In genomic region chr7:24656608-24657007, GRCh38 we compare ENCODE assay signal across 21 cellular contexts.
DNase-seq lines count a peak whose midpoint lies in the region; ATAC-seq, FAIRE-seq and TF ChIP-seq lines count a peak whose summit lies in the region.
"Had no signal": no experiment of that assay in that cellular context is flagged by ENCODE, and none has a peak within 500 bp of the region (broad histone marks: within the 10 kb centered on the region; RNA-seq: fewer than 3 reads in every experiment).

No MANE protein-coding gene starts in this region.

- no peak overlapping the region for H3K4me3 Mint-ChIP-seq in neural progenitor cell
- H3K4me3 Mint-ChIP-seq: CD4-positive, CD25-positive, alpha-beta regulatory T cell; CD8-positive, alpha-beta memory T cell had no signal

- no peaks in the 10 kb centered on the region; a peak in 1 of 5 replicates for H3K4me1 ChIP-seq in K562 (replicated peaks in 1 of 2; ENCODE audit: control insufficient read depth in 2 of 2, insufficient read depth in 2 of 2, low read length in 2 of 2)
- peaks cover 13% of the 10 kb centered on the region for H3K4me1 ChIP-seq in neural progenitor cell
- H3K4me1 ChIP-seq: BE2C had no signal

- TF ChIP-seq RAD21 in K562 (CRISPR knock-in tag; conservative IDR thresholded peaks at IDR 0.05 in 1 of 2, IDR thresholded peaks at IDR 0.05 in 1 of 2): no peak

- intact Hi-C loops in K562 (cut with micrococcal nuclease): no loop called here

- in situ Hi-C loops in K562 (cut with MboI): no loop called here

- H2AFZ ChIP-seq in K562 (ENCODE audit: low read depth, low read length) (no peak overlapping the region), neural progenitor cell (replicated peaks) (no peak overlapping the region)
- H2AFZ ChIP-seq: GM23248 had no signal

- H3F3A ChIP-seq in neural progenitor cell (ENCODE audit: low read depth): no peaks in the 10 kb centered on the region

- WGBS in K562 (ENCODE audit: insufficient coverage, low coverage, missing lambda C conversion rate): 80% methylated on average over 6 of the region's 6 CpGs

- TF ChIP-seq POLR2A in K562 (conservative IDR thresholded peaks at IDR 0.05): no peak

- BruUV-seq in K562 (replicated peaks; lab: Mats Ljungman, UMichigan): no TSS peak

- POLR2A ChIA-PET in K562 (lab: Yijun Ruan, JAX): interaction anchor here (0.7 to 1.2 kb wide), 2 partner anchors 9 to 468 kb away, joined by 3 to 4 read pairs; no protein-coding TSS in a partner anchor

- peaks cover 7% of the 10 kb centered on the region for H3K9me3 Mint-ChIP-seq in neural progenitor cell
- H3K9me3 Mint-ChIP-seq: CD8-positive, alpha-beta memory T cell had no signal

- TF ChIP-seq EP300 in K562 (IDR thresholded peaks at IDR 0.05; ENCODE audit: low read length): no peak

- no peak for ATAC-seq in K562
- no peak for ATAC-seq in GM18858 (IDR thresholded peaks at IDR 0.05; ENCODE audit: unreplicated experiment)
- ATAC-seq: GM12878 had no signal

- no peak for TF ChIP-seq CTCF in K562 (IDR thresholded peaks at IDR 0.05 in 2 of 3, conservative IDR thresholded peaks at IDR 0.05 in 1 of 3; ENCODE audit: insufficient read depth in 2 of 3, low read depth in 1 of 3, low read length in 3 of 3)
- no peak for TF ChIP-seq CTCF in neural progenitor cell (IDR thresholded peaks at IDR 0.05)

- H3K9me3 ChIP-seq in K562 (replicated peaks; ENCODE audit: control insufficient read depth, insufficient read depth, low read depth, low read length): no peaks in the 10 kb centered on the region
- H3K9me3 ChIP-seq in neural progenitor cell (ENCODE audit: low read depth): no peaks in the 10 kb centered on the region
- H3K9me3 ChIP-seq: BE2C had no signal

- H3K9ac ChIP-seq in K562 (ENCODE audit: insufficient read depth in 1 of 2, low read depth in 2 of 2, low read length in 2 of 2): no peak overlapping the region
- no peak overlapping the region for H3K9ac ChIP-seq in neural progenitor cell
- H3K9ac ChIP-seq: GM23248 had no signal

- H3K36me3 Mint-ChIP-seq in neural progenitor cell: peaks cover 16% of the 10 kb centered on the region

- no peak overlapping the region for H3K4me3 ChIP-seq in K562
- no peak overlapping the region for H3K4me3 ChIP-seq in neural progenitor cell
- H3K4me3 ChIP-seq: GM12878, GM23248 had no signal

- no peaks in the 10 kb centered on the region for H3K79me2 ChIP-seq in K562 (ENCODE audit: control insufficient read depth, insufficient read depth, low read length)
- H3K79me2 ChIP-seq in neural progenitor cell (ENCODE audit: low read depth): no peaks in the 10 kb centered on the region

- no peak overlapping the region for H3K27ac ChIP-seq in K562 (ENCODE audit: extremely low read depth, low read depth, low read length)
- H3K27ac ChIP-seq in neural progenitor cell: peak overlapping the region; percentile 36
- H3K27ac ChIP-seq: GM23248 had no signal

- peaks cover 10% of the 10 kb centered on the region for H3K4me1 Mint-ChIP-seq in neural progenitor cell

- H3K9me1 ChIP-seq in K562 (ENCODE audit: control insufficient read depth, insufficient read depth, low read length): no peaks in the 10 kb centered on the region

- H4K20me1 ChIP-seq in K562 (replicated peaks; ENCODE audit: control insufficient read depth, insufficient read depth, low read length) (no peaks in the 10 kb centered on the region), neural progenitor cell (ENCODE audit: low read depth) (no peaks in the 10 kb centered on the region)

- no peaks in the 10 kb centered on the region for H3K27me3 ChIP-seq in K562 (ENCODE audit: control insufficient read depth in 2 of 2, insufficient read depth in 2 of 2, low read length in 2 of 2)
- H3K27me3 ChIP-seq in neural progenitor cell: no peaks in the 10 kb centered on the region
- H3K27me3 ChIP-seq: BE2C had no signal

- H3K36me3 ChIP-seq in K562 (ENCODE audit: control insufficient read depth, insufficient read depth, low read length): no peaks in the 10 kb centered on the region
- no peaks in the 10 kb centered on the region for H3K36me3 ChIP-seq in neural progenitor cell

- CTCF ChIA-PET in K562 (lab: Yijun Ruan, JAX; ENCODE audit: low intra/inter-chr PET ratio): interaction anchor here (0.6 kb wide), 1 partner anchor 1093 kb away, joined by 3 read pairs; no protein-coding TSS in a partner anchor

- no peaks in the 10 kb centered on the region for H3K27me3 Mint-ChIP-seq in neural progenitor cell (ENCODE audit: insufficient read depth, low read depth)
- H3K27me3 Mint-ChIP-seq: CD4-positive, CD25-positive, alpha-beta regulatory T cell; CD8-positive, alpha-beta memory T cell had no signal

- H3K4me2 ChIP-seq in K562 (ENCODE audit: insufficient read depth, low read length): no peak overlapping the region
- H3K4me2 ChIP-seq in neural progenitor cell: peak overlapping the region; percentile 45

- peak; percentile 23 for FAIRE-seq in K562 (lab: Jason Lieb, UNC)
- FAIRE-seq: A204.1, GM12878 had no signal

- no peak overlapping the region for H3K27ac Mint-ChIP-seq in neural progenitor cell
- H3K27ac Mint-ChIP-seq: CD4-positive, CD25-positive, alpha-beta regulatory T cell had no signal

- DNase-seq in amniotic epithelial cell (ENCODE audit: low read depth) (peak; percentile 55), K562 (ENCODE audit: extremely low read depth in 1 of 4, low spot score in 3 of 4) (no peak), neural progenitor cell (ENCODE audit: low spot score) (peak; percentile 68), NCI-H1417 (lab: John Stamatoyannopoulos, UW) (no peak), NCI-H69 (lab: John Stamatoyannopoulos, UW) (no peak)
- DNase-seq in activated CD4-positive, alpha-beta T cell treated with anti-CD3 and anti-CD28 coated beads for 1 hour: no peak
- DNase-seq: ACHN; BE2C; C1 segment of cervical spinal cord; CD4-positive, CD25-positive, alpha-beta regulatory T cell; CD8-positive, alpha-beta memory T cell; COR-L47; DMS 273 treated with DMSO at 0.1 percent for 48 hours; DMS53; DND-41; EL; GM23248; HCEC 1CT had no signal

TF ChIP-seq in K562, 482 proteins besides CTCF, POLR2A, EP300 and RAD21:
- TF ChIP-seq ZKSCAN1 (IDR thresholded peaks at IDR 0.05; ENCODE audit: low read depth, low read length): no peak
- no peak for TF ChIP-seq PTRF (tag; IDR thresholded peaks at IDR 0.05)
- no peak for TF ChIP-seq BDP1 (IDR thresholded peaks at IDR 0.05; ENCODE audit: insufficient read depth, insufficient read length)
- TF ChIP-seq LCOR (CRISPR knock-in tag; IDR thresholded peaks at IDR 0.05): no peak
- no peak for TF ChIP-seq ZNF134 (CRISPR knock-in tag; conservative IDR thresholded peaks at IDR 0.05)
- TF ChIP-seq FOXP1 (CRISPR knock-in tag; IDR thresholded peaks at IDR 0.05): no peak
- no peak for TF ChIP-seq SMARCA5 (IDR thresholded peaks at IDR 0.05)
- TF ChIP-seq, protein P1, sequence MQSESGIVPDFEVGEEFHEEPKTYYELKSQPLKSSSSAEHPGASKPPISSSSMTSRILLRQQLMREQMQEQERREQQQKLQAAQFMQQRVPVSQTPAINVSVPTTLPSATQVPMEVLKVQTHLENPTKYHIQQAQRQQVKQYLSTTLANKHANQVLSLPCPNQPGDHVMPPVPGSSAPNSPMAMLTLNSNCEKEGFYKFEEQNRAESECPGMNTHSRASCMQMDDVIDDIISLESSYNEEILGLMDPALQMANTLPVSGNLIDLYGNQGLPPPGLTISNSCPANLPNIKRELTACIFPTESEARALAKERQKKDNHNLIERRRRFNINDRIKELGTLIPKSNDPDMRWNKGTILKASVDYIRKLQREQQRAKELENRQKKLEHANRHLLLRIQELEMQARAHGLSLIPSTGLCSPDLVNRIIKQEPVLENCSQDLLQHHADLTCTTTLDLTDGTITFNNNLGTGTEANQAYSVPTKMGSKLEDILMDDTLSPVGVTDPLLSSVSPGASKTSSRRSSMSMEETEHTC (IDR thresholded peaks at IDR 0.05): no peak
- TF ChIP-seq, protein P2, sequence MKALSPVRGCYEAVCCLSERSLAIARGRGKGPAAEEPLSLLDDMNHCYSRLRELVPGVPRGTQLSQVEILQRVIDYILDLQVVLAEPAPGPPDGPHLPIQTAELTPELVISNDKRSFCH (CRISPR knock-in tag; IDR thresholded peaks at IDR 0.05): no peak
- TF ChIP-seq, protein P2 (tag; IDR thresholded peaks at IDR 0.05): no peak
- no peak for TF ChIP-seq ZNF212 (CRISPR knock-in tag; IDR thresholded peaks at IDR 0.05)
- no peak for TF ChIP-seq BMI1 (IDR thresholded peaks at IDR 0.05; ENCODE audit: low read length)
- no peak for TF ChIP-seq HDAC1 (IDR thresholded peaks at IDR 0.05)
- no peak for TF ChIP-seq ZNF512 (tag; IDR thresholded peaks at IDR 0.05)

Comparison
In these comparisons a context has a peak if more than half of its experiments do, and no peak if none do; other contexts are left out.
1. DNase-seq: peak in amniotic epithelial cell (single experiment) and neural progenitor cell (single experiment); none in K562 (0 of 4), activated CD4-positive, alpha-beta T cell treated with anti-CD3 and anti-CD28 coated beads for 1 hour (single experiment), NCI-H1417 (0 of 3) and NCI-H69 (single experiment).